ENCODE assay signal across 21 cellular contexts in the genomic region with DNA sequence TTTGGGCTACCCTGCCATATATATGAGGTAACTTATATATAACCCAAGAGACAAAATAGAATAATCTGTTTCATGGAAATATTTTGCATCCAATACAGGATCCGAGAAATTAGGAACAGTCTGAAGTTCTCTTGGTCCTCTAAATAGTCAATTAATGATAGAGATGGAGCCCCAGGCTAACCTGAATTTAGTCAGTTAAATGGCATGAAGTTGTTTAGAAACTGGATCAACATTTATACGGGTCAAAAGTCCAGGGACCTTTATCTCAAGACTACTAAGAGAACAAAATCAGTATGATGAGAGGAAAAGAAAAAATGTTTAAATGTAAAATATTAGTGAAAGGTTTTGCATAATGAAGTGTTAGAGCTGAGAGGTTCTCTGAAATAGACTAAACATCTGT.
DNase-seq lines count a peak whose midpoint lies in the region; ATAC-seq, FAIRE-seq and TF ChIP-seq lines count a peak whose summit lies in the region.
"Had no signal": no experiment of that assay in that cellular context is flagged by ENCODE, and none has a peak within 500 bp of the region (broad histone marks: within the 10 kb centered on the region; RNA-seq: fewer than 3 reads in every experiment).

No MANE protein-coding gene starts in this region.

- no peak for TF ChIP-seq RAD21 in A549 (conservative IDR thresholded peaks at IDR 0.05 in 1 of 2, IDR thresholded peaks at IDR 0.05 in 1 of 2)

- H3K9me3 ChIP-seq in A549 = no peaks in the 10 kb centered on the region
- H3K9me3 ChIP-seq: BE2C, BLaER1 had no signal

- peak; percentile 13 for FAIRE-seq in A549 (lab: Jason Lieb, UNC)
- FAIRE-seq: D721Med, G401.6, GM12891, GM19239 had no signal

- DNase-seq in A549 (ENCODE audit: low read depth in 1 of 2, low spot score in 1 of 2) (no peak), M059J (ENCODE audit: low read depth) (peak; percentile 78), caudate nucleus (lab: John Stamatoyannopoulos, UW) (no peak), HEK293T (ENCODE audit: extremely low spot score) (no peak), retina (no peak)
- DNase-seq: ACHN; BE2C; C1 segment of cervical spinal cord; CD4-positive, alpha-beta memory T cell; CD4-positive, CD25-positive, alpha-beta regulatory T cell; CD8-positive, alpha-beta memory T cell; COR-L47; DMS79 treated with DMSO at 0.1 percent for 48 hours; GF-D8 had no signal

- CTCF ChIA-PET in A549 (lab: Yijun Ruan, JAX) (no interaction called here), HEK293T (lab: Yijun Ruan, JAX) (no interaction called here)

- no peak for TF ChIP-seq CTCF in A549 (IDR thresholded peaks at IDR 0.05)

- TF ChIP-seq EP300 in A549 (IDR thresholded peaks at IDR 0.05) = no peak

- H3K4me3 ChIP-seq in A549 = no peak overlapping the region
- H3K4me3 ChIP-seq: BLaER1 had no signal

- 75% methylated on average over 2 of the region's 2 CpGs for WGBS in A549 (ENCODE audit: missing lambda C conversion rate)

- no peak overlapping the region for H3K27ac ChIP-seq in A549
- H3K27ac ChIP-seq in caudate nucleus (ENCODE audit: low read depth, low read length) = peak overlapping the region; percentile 6
- H3K27ac ChIP-seq: 22Rv1, BLaER1 had no signal

- ATAC-seq in A549 (no peak), HG02884 (IDR thresholded peaks at IDR 0.05; ENCODE audit: unreplicated experiment) (no peak)

- no peak for TF ChIP-seq POLR2A in A549 (IDR thresholded peaks at IDR 0.05; ENCODE audit: low read length)

- no peak overlapping the region for H3K4me2 ChIP-seq in A549
- H3K4me2 ChIP-seq: BLaER1 had no signal

- POLR2A ChIA-PET in A549 (lab: Yijun Ruan, JAX) (no interaction called here), HEK293T (lab: Yijun Ruan, JAX) (no interaction called here)

- H3K4me1 ChIP-seq in A549 = no peaks in the 10 kb centered on the region
- H3K4me1 ChIP-seq: BE2C, BLaER1 had no signal

TF ChIP-seq in A549, 52 proteins besides CTCF, POLR2A, EP300 and RAD21:
- TF ChIP-seq NFE2L2 (conservative IDR thresholded peaks at IDR 0.05; ENCODE audit: low read length) = no peak
- TF ChIP-seq, protein P1, sequence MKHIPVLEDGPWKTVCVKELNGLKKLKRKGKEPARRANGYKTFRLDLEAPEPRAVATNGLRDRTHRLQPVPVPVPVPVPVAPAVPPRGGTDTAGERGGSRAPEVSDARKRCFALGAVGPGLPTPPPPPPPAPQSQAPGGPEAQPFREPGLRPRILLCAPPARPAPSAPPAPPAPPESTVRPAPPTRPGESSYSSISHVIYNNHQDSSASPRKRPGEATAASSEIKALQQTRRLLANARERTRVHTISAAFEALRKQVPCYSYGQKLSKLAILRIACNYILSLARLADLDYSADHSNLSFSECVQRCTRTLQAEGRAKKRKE (CRISPR knock-in tag; IDR thresholded peaks at IDR 0.05; ENCODE audit: low read depth) = no peak
- no peak for TF ChIP-seq RARB (CRISPR knock-in tag; IDR thresholded peaks at IDR 0.05)

TF ChIP-seq in HEK293T, 16 proteins besides CTCF, POLR2A, EP300 and RAD21:
- no peak for TF ChIP-seq PKNOX1 (IDR thresholded peaks at IDR 0.05)
- TF ChIP-seq FOXA1 (IDR thresholded peaks at IDR 0.05) = no peak
- no peak for TF ChIP-seq CTBP1 (IDR thresholded peaks at IDR 0.05; ENCODE audit: borderline replicate concordance)
- TF ChIP-seq HDGF (IDR thresholded peaks at IDR 0.05; ENCODE audit: borderline replicate concordance) = no peak
- TF ChIP-seq TARDBP (IDR thresholded peaks at IDR 0.05) = no peak
- TF ChIP-seq SUZ12 (IDR thresholded peaks at IDR 0.05) = no peak
- no peak for TF ChIP-seq ZNF384 (IDR thresholded peaks at IDR 0.05)
- no peak for TF ChIP-seq NFRKB (IDR thresholded peaks at IDR 0.05)
- no peak for TF ChIP-seq BHLHE40 (IDR thresholded peaks at IDR 0.05; ENCODE audit: borderline replicate concordance)
- TF ChIP-seq SP1 (IDR thresholded peaks at IDR 0.05) = no peak
- TF ChIP-seq ELF4 (IDR thresholded peaks at IDR 0.05) = no peak
- TF ChIP-seq FOXM1 (IDR thresholded peaks at IDR 0.05; ENCODE audit: borderline replicate concordance) = no peak
- no peak for TF ChIP-seq FOXK2 (IDR thresholded peaks at IDR 0.05)
- no peak for TF ChIP-seq LEF1 (IDR thresholded peaks at IDR 0.05; ENCODE audit: borderline replicate concordance)
- TF ChIP-seq L3MBTL2 (conservative IDR thresholded peaks at IDR 0.05) = no peak
